Comparison of ENCODE assay signal across 9 cellular contexts in the genomic region with DNA sequence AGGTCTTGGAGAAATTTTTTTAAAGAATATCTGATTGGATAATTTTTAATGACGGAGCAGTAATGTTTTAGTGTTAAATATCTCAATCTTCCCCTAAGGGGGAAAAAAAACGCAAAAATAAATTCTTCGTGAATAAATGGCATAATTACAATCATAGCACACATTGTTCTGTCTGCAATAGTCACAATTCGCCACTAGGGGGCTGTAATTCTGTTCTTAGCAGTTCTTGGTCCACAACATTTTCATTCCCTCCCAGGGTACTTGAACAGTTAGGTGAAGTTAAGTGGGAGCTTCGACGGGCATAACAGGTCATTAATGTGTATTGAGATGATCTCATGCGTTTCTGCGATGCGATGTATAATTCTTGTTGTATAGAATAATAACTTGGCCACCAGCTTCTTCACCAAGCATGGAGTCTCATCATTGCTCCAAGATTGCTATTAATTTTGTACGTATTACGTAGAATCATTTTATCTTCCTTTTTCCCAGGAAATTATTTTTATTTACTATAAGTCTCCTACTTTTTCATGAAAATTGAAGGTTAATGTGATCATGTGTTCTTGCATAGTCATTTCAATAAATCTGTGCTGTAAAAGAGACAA. TPM values are rescaled to one million over a fixed set of nuclear protein-coding genes. Genes with fewer than 3 reads are reported as not detected.
DNase-seq lines count a peak whose midpoint lies in the region; TF ChIP-seq lines count a peak whose summit lies in the region.
"Had no signal": no experiment of that assay in that cellular context is flagged by ENCODE, and none has a peak within 500 bp of the region (broad histone marks: within the 10 kb centered on the region; RNA-seq: fewer than 3 reads in every experiment).

No MANE protein-coding gene starts in this region.

- no peaks in the 10 kb centered on the region for H4K20me1 ChIP-seq in DOHH2 (ENCODE audit: control insufficient read depth, insufficient read depth, low read depth, low read length)

- DNase-seq in AG04450 (ENCODE audit: low read depth, low spot score) (peak; percentile 7), NCI-H2196 treated with DMSO at 0.1 percent for 48 hours (lab: John Stamatoyannopoulos, UW; ENCODE audit: unreplicated experiment) (peak; percentile 0), brain microvascular endothelial cell (peak; percentile 28), ureter (ENCODE audit: low spot score) (no peak)
- DNase-seq in effector memory CD4-positive, alpha-beta T cell = no peak

- POLR2A ChIA-PET in AG04450 (lab: Yijun Ruan, JAX) (no interaction called here), HEK293 (lab: Yijun Ruan, JAX) (no interaction called here)

- TF ChIP-seq RAD21 in liver (IDR thresholded peaks at IDR 0.05) = peak; percentile 29 to 71

- no peak overlapping the region for H3K4me3 ChIP-seq in AG04450 (ENCODE audit: low read depth, low read length)
- no peak overlapping the region for H3K4me3 ChIP-seq in DOHH2 (ENCODE audit: low read length)
- no peak overlapping the region for H3K4me3 ChIP-seq in HEK293 (ENCODE audit: low read depth, low read length)
- no peak overlapping the region for H3K4me3 ChIP-seq in brain microvascular endothelial cell (ENCODE audit: low read depth, low read length)
- no peak overlapping the region for H3K4me3 ChIP-seq in liver (ENCODE audit: low read depth in 1 of 3, low read length in 3 of 3)
- H3K4me3 ChIP-seq in effector memory CD4-positive, alpha-beta T cell (ENCODE audit: insufficient read depth, low read depth, low read length, poor library complexity, severe bottlenecking) = no peak overlapping the region

- no peaks in the 10 kb centered on the region for H3K9me3 ChIP-seq in AG04450 (ENCODE audit: control insufficient read depth, insufficient read depth, low read length)
- H3K9me3 ChIP-seq in DOHH2 (ENCODE audit: control insufficient read depth, insufficient read depth, low read length) = no peaks in the 10 kb centered on the region
- H3K9me3 ChIP-seq in HEK293 (ENCODE audit: control insufficient read depth, insufficient read depth, low read depth, low read length) = no peaks in the 10 kb centered on the region
- H3K9me3 ChIP-seq in liver (ENCODE audit: control insufficient read depth in 4 of 4, low read length in 3 of 4) = no peaks in the 10 kb centered on the region
- H3K9me3 ChIP-seq in effector memory CD4-positive, alpha-beta T cell (ENCODE audit: control insufficient read depth, low read length) = no peaks in the 10 kb centered on the region

- TF ChIP-seq CTCF in AG04450 (IDR thresholded peaks at IDR 0.05; ENCODE audit: low read depth, low read length) = peak; percentile 71
- TF ChIP-seq CTCF in DOHH2 (IDR thresholded peaks at IDR 0.05; ENCODE audit: low read depth, low read length, poor library complexity, severe bottlenecking) = peak; percentile 61
- peak; percentile 26; the same call in 1 of the 2 replicates for TF ChIP-seq CTCF in HEK293 (tag by site-specific recombination; IDR thresholded peaks at IDR 0.05)
- peak; percentile 68 for TF ChIP-seq CTCF in brain microvascular endothelial cell (IDR thresholded peaks at IDR 0.05; ENCODE audit: low read depth, low read length, missing control alignments)
- peak; percentile 64 for TF ChIP-seq CTCF in liver (IDR thresholded peaks at IDR 0.05; ENCODE audit: low read depth, low read length, missing input control)

- no peak overlapping the region for H3K4me2 ChIP-seq in DOHH2 (ENCODE audit: low read length)

- H3K36me3 ChIP-seq in DOHH2 (ENCODE audit: control insufficient read depth, low read length) = no peaks in the 10 kb centered on the region
- no peaks in the 10 kb centered on the region for H3K36me3 ChIP-seq in HEK293 (ENCODE audit: control insufficient read depth in 2 of 2, insufficient read depth in 1 of 2, low read length in 2 of 2)
- no peaks in the 10 kb centered on the region for H3K36me3 ChIP-seq in brain microvascular endothelial cell (replicated peaks)
- H3K36me3 ChIP-seq in liver (ENCODE audit: control insufficient read depth in 4 of 4, insufficient read depth in 3 of 4, low read depth in 1 of 4, low read length in 3 of 4) = no peaks in the 10 kb centered on the region
- no peaks in the 10 kb centered on the region for H3K36me3 ChIP-seq in effector memory CD4-positive, alpha-beta T cell (ENCODE audit: control insufficient read depth, insufficient read depth, low read length)

- H3K79me2 ChIP-seq in DOHH2 (ENCODE audit: control insufficient read depth, low read length) = no peaks in the 10 kb centered on the region

- no peaks in the 10 kb centered on the region for H3K9me2 ChIP-seq in DOHH2 (replicated peaks; ENCODE audit: control insufficient read depth, low read length)

- 51% methylated on average over 11 of the region's 11 CpGs for WGBS in liver

- H3F3A ChIP-seq in DOHH2 (ENCODE audit: control insufficient read depth, insufficient read depth) = no peaks in the 10 kb centered on the region

- in situ Hi-C loops in brain microvascular endothelial cell (cut with HindIII; ENCODE audit: low pct_ligation_motif_present, low sequenced_read_pairs) = no loop called here

- no peaks in the 10 kb centered on the region for H3K27me3 ChIP-seq in AG04450 (ENCODE audit: control insufficient read depth, insufficient read depth, low read length)
- no peaks in the 10 kb centered on the region for H3K27me3 ChIP-seq in DOHH2 (ENCODE audit: control insufficient read depth, low read length)
- no peaks in the 10 kb centered on the region for H3K27me3 ChIP-seq in brain microvascular endothelial cell (replicated peaks)
- no peaks in the 10 kb centered on the region for H3K27me3 ChIP-seq in liver (ENCODE audit: control insufficient read depth in 4 of 4, insufficient read depth in 4 of 4, low read length in 3 of 4)
- no peaks in the 10 kb centered on the region for H3K27me3 ChIP-seq in effector memory CD4-positive, alpha-beta T cell (replicated peaks; ENCODE audit: control insufficient read depth, insufficient read depth, low read length, poor library complexity, severe bottlenecking)

- no peak overlapping the region for H3K9ac ChIP-seq in liver (ENCODE audit: low read depth in 1 of 2, low read length in 2 of 2)

- H3K4me1 ChIP-seq in DOHH2 (ENCODE audit: control insufficient read depth, low read length) = no peaks in the 10 kb centered on the region
- no peaks in the 10 kb centered on the region for H3K4me1 ChIP-seq in HEK293 (ENCODE audit: control insufficient read depth, insufficient read depth, low read length)
- H3K4me1 ChIP-seq in liver (ENCODE audit: control insufficient read depth in 4 of 4, insufficient read depth in 4 of 4, low read length in 3 of 4) = no peaks in the 10 kb centered on the region
- no peaks in the 10 kb centered on the region for H3K4me1 ChIP-seq in effector memory CD4-positive, alpha-beta T cell (ENCODE audit: control insufficient read depth, insufficient read depth, low read length, poor library complexity, severe bottlenecking)

- H3K27ac ChIP-seq in AG04450 (ENCODE audit: low read depth, low read length) = no peak overlapping the region
- no peak overlapping the region for H3K27ac ChIP-seq in DOHH2 (ENCODE audit: low read depth, low read length)
- H3K27ac ChIP-seq in HEK293 (ENCODE audit: extremely low read depth, low read depth, low read length) = no peak overlapping the region
- no peak overlapping the region for H3K27ac ChIP-seq in brain microvascular endothelial cell
- H3K27ac ChIP-seq in liver (ENCODE audit: low read depth in 1 of 2, low read length in 2 of 2) = no peak overlapping the region
- no peak overlapping the region for H3K27ac ChIP-seq in effector memory CD4-positive, alpha-beta T cell (ENCODE audit: insufficient read depth, low read length, poor library complexity, severe bottlenecking)

- CTCF ChIA-PET in AG04450 (lab: Charles Lee) = interaction anchor here (0.6 to 3.3 kb wide), 12 partner anchors 9 to 1595 kb away, joined by 3 to 41 read pairs (median 4); no protein-coding TSS in a partner anchor
- CTCF ChIA-PET in HEK293 (lab: Yijun Ruan, JAX) = interaction anchor here (0.6 to 1.7 kb wide), 15 partner anchors 10 to 536 kb away, joined by 3 to 11 read pairs (median 4); no protein-coding TSS in a partner anchor

TF ChIP-seq in HEK293, 187 proteins besides CTCF, POLR2A, EP300 and RAD21:
- no peak for TF ChIP-seq ZNF394 (tag by site-specific recombination; IDR thresholded peaks at IDR 0.05; ENCODE audit: borderline replicate concordance)
- peak; percentile 66 for TF ChIP-seq ZNF654 (tag by site-specific recombination; IDR thresholded peaks at IDR 0.05; ENCODE audit: low read depth)

TF ChIP-seq in liver, 16 proteins besides CTCF, POLR2A, EP300 and RAD21:
- TF ChIP-seq FOXA2 (IDR thresholded peaks at IDR 0.05) = no peak
- TF ChIP-seq RXRA (IDR thresholded peaks at IDR 0.05) = no peak
- TF ChIP-seq GABPA (IDR thresholded peaks at IDR 0.05 in 1 of 2, conservative IDR thresholded peaks at IDR 0.05 in 1 of 2) = no peak
- TF ChIP-seq YY1 (IDR thresholded peaks at IDR 0.05) = no peak
- TF ChIP-seq FOXA1 (IDR thresholded peaks at IDR 0.05) = no peak
- no peak for TF ChIP-seq HNF4G (IDR thresholded peaks at IDR 0.05)
- no peak for TF ChIP-seq TAF1 (conservative IDR thresholded peaks at IDR 0.05)
- no peak for TF ChIP-seq EGR1 (IDR thresholded peaks at IDR 0.05; ENCODE audit: low read depth in 2 of 2)
- no peak for TF ChIP-seq HNF4A (conservative IDR thresholded peaks at IDR 0.05)
- TF ChIP-seq, protein P1, sequence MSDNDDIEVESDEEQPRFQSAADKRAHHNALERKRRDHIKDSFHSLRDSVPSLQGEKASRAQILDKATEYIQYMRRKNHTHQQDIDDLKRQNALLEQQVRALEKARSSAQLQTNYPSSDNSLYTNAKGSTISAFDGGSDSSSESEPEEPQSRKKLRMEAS (IDR thresholded peaks at IDR 0.05) = no peak
- TF ChIP-seq JUND (IDR thresholded peaks at IDR 0.05) = no peak
- TF ChIP-seq, protein P2, sequence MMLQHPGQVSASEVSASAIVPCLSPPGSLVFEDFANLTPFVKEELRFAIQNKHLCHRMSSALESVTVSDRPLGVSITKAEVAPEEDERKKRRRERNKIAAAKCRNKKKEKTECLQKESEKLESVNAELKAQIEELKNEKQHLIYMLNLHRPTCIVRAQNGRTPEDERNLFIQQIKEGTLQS (IDR thresholded peaks at IDR 0.05) = no peak

RNA-seq across cellular contexts. Expression of a gene that starts 27.2 kb away (rescaled TPM):
- polyA plus RNA-seq in AG04450 (2011; rRNA removed) = not detected in 2 replicates
- polyA minus RNA-seq in AG04450 (2011; rRNA and poly(A)+ RNA removed) = not detected in 2 replicates
- total RNA-seq in liver = not detected
- not detected for polyA plus RNA-seq in liver
- 0.75 TPM for total RNA-seq in ureter
- total RNA-seq: left colon had no signal

Comparison
In these comparisons a context has a peak if more than half of its experiments do, and no peak if none do; other contexts are left out.
1. DNase-seq: peak in AG04450 (single experiment), NCI-H2196 treated with DMSO at 0.1 percent for 48 hours (single experiment) and brain microvascular endothelial cell (single experiment); none in effector memory CD4-positive, alpha-beta T cell (0 of 3) and ureter (single experiment).
2. Peak in every context shown above with its lines, with median percentiles within 50 percentile points of each other: CTCF ChIP-seq.